11 cellular contexts compared by ENCODE assay signal in the genomic region with DNA sequence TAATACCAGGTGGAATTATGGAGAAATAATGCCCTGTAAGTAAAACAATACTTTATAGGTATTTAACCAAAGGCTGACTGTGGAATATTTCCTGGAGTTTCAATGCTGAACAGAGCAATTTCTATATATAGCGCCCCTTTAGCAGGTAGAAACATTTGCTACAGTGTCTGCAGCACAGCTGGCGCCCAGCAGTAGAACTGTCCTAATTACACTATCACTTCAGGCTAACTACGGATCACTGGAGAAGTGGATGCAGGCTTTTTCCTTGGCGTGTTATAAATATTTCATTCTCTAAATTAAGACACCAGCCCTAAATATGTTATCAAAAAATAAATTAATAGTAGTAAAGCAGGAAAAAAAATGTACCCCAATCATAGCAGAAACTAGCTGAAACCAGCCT. TPM values are rescaled to one million over a fixed set of nuclear protein-coding genes. Genes with fewer than 3 reads are reported as not detected.
DNase-seq lines count a peak whose midpoint lies in the region; ATAC-seq and TF ChIP-seq lines count a peak whose summit lies in the region.
"Had no signal": no experiment of that assay in that cellular context is flagged by ENCODE, and none has a peak within 500 bp of the region (broad histone marks: within the 10 kb centered on the region; RNA-seq: fewer than 3 reads in every experiment).

No MANE protein-coding gene starts in this region.

- no peaks in the 10 kb centered on the region for H3K9me2 ChIP-seq in hepatocyte (replicated peaks; ENCODE audit: insufficient read depth)

- ATAC-seq in psoas muscle, result no peak
- ATAC-seq: left cardiac atrium had no signal

- no peaks in the 10 kb centered on the region for H3K79me2 ChIP-seq in hepatocyte

- peaks cover 14% of the 10 kb centered on the region for H3K4me1 ChIP-seq in hepatocyte (ENCODE audit: insufficient read depth)
- H3K4me1 ChIP-seq in psoas muscle, result peaks cover 6% of the 10 kb centered on the region

- H2AFZ ChIP-seq in hepatocyte, result no peak overlapping the region

- no peak overlapping the region for H3K27ac ChIP-seq in hepatocyte
- H3K27ac ChIP-seq in psoas muscle, result no peak overlapping the region

- no peaks in the 10 kb centered on the region for H3K36me3 ChIP-seq in hepatocyte (replicated peaks; ENCODE audit: insufficient read depth, low read depth)
- no peaks in the 10 kb centered on the region for H3K36me3 ChIP-seq in psoas muscle (ENCODE audit: insufficient read depth in 1 of 2, low read depth in 1 of 2)

- intact Hi-C loops in psoas muscle (cut with DNase I), result no loop called here

- no peaks in the 10 kb centered on the region for H4K20me1 ChIP-seq in hepatocyte (ENCODE audit: insufficient read depth, poor library complexity, severe bottlenecking)

- WGBS in hepatocyte (ENCODE audit: low lambda C conversion rate, missing lambda C conversion rate), result 65% methylated on average over 4 of the region's 4 CpGs
- 46 to 72% (median 57%) methylated on average over 4 of the region's 4 CpGs for WGBS in psoas muscle, 3 donors

- H3K4me3 ChIP-seq in hepatocyte (no peak overlapping the region), psoas muscle (peak overlapping the region; percentile 73)

- TF ChIP-seq CTCF in hepatocyte (IDR thresholded peaks at IDR 0.05; ENCODE audit: poor library complexity), result no peak
- TF ChIP-seq CTCF in psoas muscle (IDR thresholded peaks at IDR 0.05), result no peak

- no peaks in the 10 kb centered on the region for H3K9me3 ChIP-seq in hepatocyte (ENCODE audit: low read depth)
- no peaks in the 10 kb centered on the region for H3K9me3 ChIP-seq in psoas muscle

- DNase-seq in DMS79 treated with DMSO at 0.1 percent for 48 hours (lab: John Stamatoyannopoulos, UW) (peak; percentile 35), DMS79 (lab: John Stamatoyannopoulos, UW) (no peak), NCI-H2227 (lab: John Stamatoyannopoulos, UW; ENCODE audit: unreplicated experiment) (peak; percentile 1), hepatocyte (ENCODE audit: low spot score) (no peak), psoas muscle (no peak), NCI-H1048 (lab: John Stamatoyannopoulos, UW) (no peak), GM03348 (ENCODE audit: low spot score) (no peak)
- DNase-seq in activated T-cell treated with anti-CD3 and anti-CD28 coated beads, Interleukin-2, amount 50 U/mL, for 48 hours, result no peak
- DNase-seq: left cardiac atrium, SHP77 had no signal

- H3K4me2 ChIP-seq in hepatocyte, result peak overlapping the region; percentile 96

- H3K27me3 ChIP-seq in hepatocyte, result peaks cover 59% of the 10 kb centered on the region
- peaks cover 0 to 14% (median 0%) of the 10 kb centered on the region in 3 donors for H3K27me3 ChIP-seq in psoas muscle (ENCODE audit: insufficient read depth in 3 of 3, low read length in 2 of 3)

RNA-seq across cellular contexts. Expression of a gene that starts 3.1 kb away (rescaled TPM):
- total RNA-seq in hepatocyte (1.8 and 2.8 TPM in 2 replicates), psoas muscle (1 to 10 TPM; 3.2 to 9.4 (median 5.2) TPM)
- polyA plus RNA-seq in hepatocyte (1.0 and 1.1 TPM in 2 replicates), psoas muscle (1 to 10 TPM; 1.3 to 9.6 (median 3.2) TPM)
- total RNA-seq: A172 had no signal

Comparison
In these comparisons a context has a peak if more than half of its experiments do, and no peak if none do; other contexts are left out.
1. DNase-seq: peak in DMS79 treated with DMSO at 0.1 percent for 48 hours (single experiment) and NCI-H2227 (single experiment); none in DMS79 (single experiment), hepatocyte (single experiment), psoas muscle (0 of 2), activated T-cell treated with anti-CD3 and anti-CD28 coated beads, Interleukin-2, amount 50 U/mL, for 48 hours (0 of 2), NCI-H1048 (single experiment) and GM03348 (single experiment).